ENCODE assay signal across 1 cellular context in the genomic region with DNA sequence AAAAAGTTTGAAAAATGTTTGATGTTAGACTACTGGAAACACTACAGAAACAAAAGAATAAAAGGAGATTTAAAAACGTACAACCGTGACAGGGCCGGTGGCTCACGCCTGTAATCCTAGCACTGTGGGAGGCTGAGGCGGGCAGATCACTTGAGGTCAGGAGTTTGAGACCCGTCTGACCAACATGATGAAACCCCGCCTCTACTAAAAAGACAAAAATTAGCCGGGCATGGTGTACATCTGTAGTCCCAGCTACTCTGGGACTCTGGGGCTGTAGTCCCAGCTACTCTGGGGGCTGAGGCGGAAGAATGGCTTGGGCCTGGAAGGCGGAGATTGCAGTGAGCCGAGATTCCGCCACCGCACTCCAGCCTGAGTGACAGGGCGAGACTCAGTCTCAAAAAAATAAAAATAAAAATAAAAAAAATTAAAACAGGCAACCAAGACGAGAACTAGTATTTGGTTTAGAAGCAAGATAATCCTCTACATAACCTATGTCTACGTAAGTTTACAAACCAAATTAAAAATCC.
TF ChIP-seq lines count a peak whose summit lies in the region.

No MANE protein-coding gene starts in this region.

TF ChIP-seq in K562, 482 proteins besides CTCF, POLR2A, EP300 and RAD21 (continued from another document):
- TF ChIP-seq ZNF121 (CRISPR knock-in tag; conservative IDR thresholded peaks at IDR 0.05), result no peak
- TF ChIP-seq CEBPG (CRISPR knock-in tag; IDR thresholded peaks at IDR 0.05), result 0 out of 2 replicates have a peak, but pooled peaks have one; percentile 23
- TF ChIP-seq CEBPG (tag; conservative IDR thresholded peaks at IDR 0.05 in 1 of 2, IDR thresholded peaks at IDR 0.05 in 1 of 2), result no peak
- TF ChIP-seq, protein P1, sequence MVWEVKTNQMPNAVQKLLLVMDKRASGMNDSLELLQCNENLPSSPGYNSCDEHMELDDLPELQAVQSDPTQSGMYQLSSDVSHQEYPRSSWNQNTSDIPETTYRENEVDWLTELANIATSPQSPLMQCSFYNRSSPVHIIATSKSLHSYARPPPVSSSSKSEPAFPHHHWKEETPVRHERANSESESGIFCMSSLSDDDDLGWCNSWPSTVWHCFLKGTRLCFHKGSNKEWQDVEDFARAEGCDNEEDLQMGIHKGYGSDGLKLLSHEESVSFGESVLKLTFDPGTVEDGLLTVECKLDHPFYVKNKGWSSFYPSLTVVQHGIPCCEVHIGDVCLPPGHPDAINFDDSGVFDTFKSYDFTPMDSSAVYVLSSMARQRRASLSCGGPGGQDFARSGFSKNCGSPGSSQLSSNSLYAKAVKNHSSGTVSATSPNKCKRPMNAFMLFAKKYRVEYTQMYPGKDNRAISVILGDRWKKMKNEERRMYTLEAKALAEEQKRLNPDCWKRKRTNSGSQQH (CRISPR knock-in tag; IDR thresholded peaks at IDR 0.05), result no peak
- TF ChIP-seq CC2D1A (IDR thresholded peaks at IDR 0.05), result peak; percentile 27; the same call in 1 of the 2 replicates
- TF ChIP-seq PBX2 (CRISPR knock-in tag; IDR thresholded peaks at IDR 0.05; ENCODE audit: low read depth), result no peak; the same call in 1 of the 2 replicates
- TF ChIP-seq PBX2 (tag; conservative IDR thresholded peaks at IDR 0.05; ENCODE audit: low read depth), result peak; percentile 41; the same call in 1 of the 2 replicates
- peak; percentile 68; the same call in 1 of the 2 replicates for TF ChIP-seq SMARCA5 (IDR thresholded peaks at IDR 0.05)
- TF ChIP-seq, protein P2, sequence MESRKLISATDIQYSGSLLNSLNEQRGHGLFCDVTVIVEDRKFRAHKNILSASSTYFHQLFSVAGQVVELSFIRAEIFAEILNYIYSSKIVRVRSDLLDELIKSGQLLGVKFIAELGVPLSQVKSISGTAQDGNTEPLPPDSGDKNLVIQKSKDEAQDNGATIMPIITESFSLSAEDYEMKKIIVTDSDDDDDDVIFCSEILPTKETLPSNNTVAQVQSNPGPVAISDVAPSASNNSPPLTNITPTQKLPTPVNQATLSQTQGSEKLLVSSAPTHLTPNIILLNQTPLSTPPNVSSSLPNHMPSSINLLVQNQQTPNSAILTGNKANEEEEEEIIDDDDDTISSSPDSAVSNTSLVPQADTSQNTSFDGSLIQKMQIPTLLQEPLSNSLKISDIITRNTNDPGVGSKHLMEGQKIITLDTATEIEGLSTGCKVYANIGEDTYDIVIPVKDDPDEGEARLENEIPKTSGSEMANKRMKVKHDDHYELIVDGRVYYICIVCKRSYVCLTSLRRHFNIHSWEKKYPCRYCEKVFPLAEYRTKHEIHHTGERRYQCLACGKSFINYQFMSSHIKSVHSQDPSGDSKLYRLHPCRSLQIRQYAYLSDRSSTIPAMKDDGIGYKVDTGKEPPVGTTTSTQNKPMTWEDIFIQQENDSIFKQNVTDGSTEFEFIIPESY (CRISPR knock-in tag; IDR thresholded peaks at IDR 0.05), result peak; percentile 97
- TF ChIP-seq ARID1B (IDR thresholded peaks at IDR 0.05), result peak; percentile 32; the same call in 1 of the 2 replicates
- TF ChIP-seq, protein P3, sequence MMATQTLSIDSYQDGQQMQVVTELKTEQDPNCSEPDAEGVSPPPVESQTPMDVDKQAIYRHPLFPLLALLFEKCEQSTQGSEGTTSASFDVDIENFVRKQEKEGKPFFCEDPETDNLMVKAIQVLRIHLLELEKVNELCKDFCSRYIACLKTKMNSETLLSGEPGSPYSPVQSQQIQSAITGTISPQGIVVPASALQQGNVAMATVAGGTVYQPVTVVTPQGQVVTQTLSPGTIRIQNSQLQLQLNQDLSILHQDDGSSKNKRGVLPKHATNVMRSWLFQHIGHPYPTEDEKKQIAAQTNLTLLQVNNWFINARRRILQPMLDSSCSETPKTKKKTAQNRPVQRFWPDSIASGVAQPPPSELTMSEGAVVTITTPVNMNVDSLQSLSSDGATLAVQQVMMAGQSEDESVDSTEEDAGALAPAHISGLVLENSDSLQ (IDR thresholded peaks at IDR 0.05), result peak; percentile 94
- TF ChIP-seq, protein P4, sequence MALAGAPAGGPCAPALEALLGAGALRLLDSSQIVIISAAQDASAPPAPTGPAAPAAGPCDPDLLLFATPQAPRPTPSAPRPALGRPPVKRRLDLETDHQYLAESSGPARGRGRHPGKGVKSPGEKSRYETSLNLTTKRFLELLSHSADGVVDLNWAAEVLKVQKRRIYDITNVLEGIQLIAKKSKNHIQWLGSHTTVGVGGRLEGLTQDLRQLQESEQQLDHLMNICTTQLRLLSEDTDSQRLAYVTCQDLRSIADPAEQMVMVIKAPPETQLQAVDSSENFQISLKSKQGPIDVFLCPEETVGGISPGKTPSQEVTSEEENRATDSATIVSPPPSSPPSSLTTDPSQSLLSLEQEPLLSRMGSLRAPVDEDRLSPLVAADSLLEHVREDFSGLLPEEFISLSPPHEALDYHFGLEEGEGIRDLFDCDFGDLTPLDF (CRISPR knock-in tag; IDR thresholded peaks at IDR 0.05), result 0 out of 2 replicates have a peak, but pooled peaks have one; percentile 33
- TF ChIP-seq MEF2D (tag; conservative IDR thresholded peaks at IDR 0.05; ENCODE audit: low read depth), result no peak
- peak; percentile 36 to 48; a peak in 3 of 4 replicates for TF ChIP-seq KDM1A (IDR thresholded peaks at IDR 0.05)
- no peak for TF ChIP-seq USF1 (CRISPR knock-in tag; IDR thresholded peaks at IDR 0.05)
- TF ChIP-seq POLR2AphosphoS5 (IDR thresholded peaks at IDR 0.05; ENCODE audit: control insufficient read depth, insufficient read depth, low read depth, low read length), result 0 out of 2 replicates have a peak, but pooled peaks have one; percentile 17
- peak; percentile 51 for TF ChIP-seq ATF3 (IDR thresholded peaks at IDR 0.05)
- TF ChIP-seq ATF3 (CRISPR knock-in tag; conservative IDR thresholded peaks at IDR 0.05), result no peak
- TF ChIP-seq CHAMP1 (IDR thresholded peaks at IDR 0.05), result peak; percentile 44; the same call in 1 of the 2 replicates
- TF ChIP-seq FOXM1 (IDR thresholded peaks at IDR 0.05; ENCODE audit: low read depth), result peak; percentile 29; the same call in 1 of the 2 replicates
- TF ChIP-seq FOXM1 (CRISPR knock-in tag; IDR thresholded peaks at IDR 0.05; ENCODE audit: low read depth), result no peak
